Comparison of ENCODE assay signal across 29 cellular contexts in genomic region chr3:137514853-137515252, GRCh38.
DNase-seq lines count a peak whose midpoint lies in the region; ATAC-seq and TF ChIP-seq lines count a peak whose summit lies in the region.
"Had no signal": no experiment of that assay in that cellular context is flagged by ENCODE, and none has a peak within 500 bp of the region (broad histone marks: within the 10 kb centered on the region; RNA-seq: fewer than 3 reads in every experiment).

No MANE protein-coding gene starts in this region.

- peaks cover 0 to 5% (median 0%) of the 10 kb centered on the region in 5 donors for H3K27me3 Mint-ChIP-seq in naive thymus-derived CD4-positive, alpha-beta T cell
- no peaks in the 10 kb centered on the region for H3K27me3 Mint-ChIP-seq in activated CD4-positive, alpha-beta memory T cell treated with anti-CD3 and anti-CD28 coated beads for 36 hours
- H3K27me3 Mint-ChIP-seq: activated B cell treated with CpG ODN at 0.5 μM for 24 hours; CD4-positive, alpha-beta memory T cell; T-cell had no signal

- H3K4me3 Mint-ChIP-seq in naive thymus-derived CD4-positive, alpha-beta T cell = no peak overlapping the region
- no peak overlapping the region for H3K4me3 Mint-ChIP-seq in activated CD4-positive, alpha-beta memory T cell treated with anti-CD3 and anti-CD28 coated beads for 36 hours
- H3K4me3 Mint-ChIP-seq: activated B cell treated with CpG ODN at 0.5 μM for 24 hours; CD4-positive, alpha-beta memory T cell; nephron progenitor cell; T-cell had no signal

- peaks cover 0 to 10% (median 4%) of the 10 kb centered on the region in 11 donors for H3K9me3 Mint-ChIP-seq in naive thymus-derived CD4-positive, alpha-beta T cell
- no peaks in the 10 kb centered on the region for H3K9me3 Mint-ChIP-seq in activated CD4-positive, alpha-beta memory T cell treated with anti-CD3 and anti-CD28 coated beads for 36 hours
- H3K9me3 Mint-ChIP-seq: activated B cell treated with CpG ODN at 0.5 μM for 24 hours, nephron progenitor cell had no signal

- 0 out of 2 replicates have a peak, but pooled peaks have one; percentile 15 for TF ChIP-seq CTCF in WERI-Rb-1 (IDR thresholded peaks at IDR 0.05; ENCODE audit: low read depth, low read length)

- POLR2A ChIA-PET in naive thymus-derived CD4-positive, alpha-beta T cell (lab: Charles Lee) = no interaction called here
- POLR2A ChIA-PET in activated CD4-positive, alpha-beta memory T cell treated with anti-CD3 and anti-CD28 coated beads for 36 hours (lab: Charles Lee) = no interaction called here

- H3K27me3 ChIP-seq in WERI-Rb-1 (ENCODE audit: insufficient read depth, low read depth, severe bottlenecking) = no peaks in the 10 kb centered on the region
- H3K27me3 ChIP-seq in naive thymus-derived CD4-positive, alpha-beta T cell (ENCODE audit: control insufficient read depth in 2 of 2, insufficient read depth in 2 of 2, low read length in 2 of 2) = no peaks in the 10 kb centered on the region
- H3K27me3 ChIP-seq: ascending aorta, gastrocnemius medialis, SJCRH30, transverse colon had no signal

- H3K4me1 ChIP-seq in naive thymus-derived CD4-positive, alpha-beta T cell (ENCODE audit: control insufficient read depth in 2 of 2, insufficient read depth in 2 of 2, low read length in 2 of 2) = no peaks in the 10 kb centered on the region
- H3K4me1 ChIP-seq: ascending aorta, gastrocnemius medialis, transverse colon had no signal

- DNase-seq in DMS 273 (lab: John Stamatoyannopoulos, UW; ENCODE audit: unreplicated experiment) (peak; percentile 26), DMS 273 treated with DMSO at 0.1 percent for 48 hours (lab: John Stamatoyannopoulos, UW) (no peak), HuH-7 (ENCODE audit: low spot score) (peak; percentile 2), WERI-Rb-1 (no peak), AG08395 (ENCODE audit: low spot score) (no peak), NK-92 (lab: John Stamatoyannopoulos, UW; ENCODE audit: unreplicated experiment) (no peak)
- DNase-seq in naive thymus-derived CD4-positive, alpha-beta T cell = no peak
- DNase-seq in activated CD4-positive, alpha-beta memory T cell treated with anti-CD3 and anti-CD28 coated beads for 36 hours = no peak
- DNase-seq: 8988T; activated B cell treated with CpG ODN at 0.5 μM for 24 hours; activated gamma-delta T cell treated with Interleukin-2 at 50 U/mL for 16 hours; activated T-cell treated with anti-CD3 and anti-CD28 coated beads, Interleukin-2, amount 50 U/mL, for 48 hours; CD4-positive, alpha-beta memory T cell; gastrocnemius medialis; KBM-7; MG63; NCI-H1417 treated with DMSO at 0.1 percent for 48 hours; NCI-H2029 treated with DMSO at 0.1 percent for 48 hours; NCI-H226; NCI-H526 treated with DMSO at 0.1 percent for 48 hours; nephron progenitor cell; RPMI8226; stimulated activated CD4-positive, alpha-beta T cell treated with anti-CD3 and anti-CD28 coated beads, Interleukin-15, amount 100 ng/mL, for 24 hours; stimulated activated CD4-positive, alpha-beta T cell treated with anti-CD3 and anti-CD28 coated beads, Interleukin-4, amount 100 ng/mL, for 4 hours; T-cell; transverse colon had no signal

- H3K4me3 ChIP-seq in WERI-Rb-1 (ENCODE audit: low read depth, low read length) = no peak overlapping the region
- no peak overlapping the region for H3K4me3 ChIP-seq in naive thymus-derived CD4-positive, alpha-beta T cell (ENCODE audit: low read length)
- H3K4me3 ChIP-seq: ascending aorta, gastrocnemius medialis, lung, MG63, SJCRH30, transverse colon had no signal

- H3K36me3 ChIP-seq in WERI-Rb-1 = no peaks in the 10 kb centered on the region
- H3K36me3 ChIP-seq in naive thymus-derived CD4-positive, alpha-beta T cell (ENCODE audit: control insufficient read depth in 2 of 3, insufficient read depth in 3 of 3, low read length in 3 of 3) = no peaks in the 10 kb centered on the region
- H3K36me3 ChIP-seq: ascending aorta, gastrocnemius medialis, MG63, SJCRH30, transverse colon had no signal

- no peaks in the 10 kb centered on the region for H3K4me1 Mint-ChIP-seq in naive thymus-derived CD4-positive, alpha-beta T cell
- no peaks in the 10 kb centered on the region for H3K4me1 Mint-ChIP-seq in activated CD4-positive, alpha-beta memory T cell treated with anti-CD3 and anti-CD28 coated beads for 36 hours (ENCODE audit: low read depth)
- H3K4me1 Mint-ChIP-seq: activated B cell treated with CpG ODN at 0.5 μM for 24 hours; CD4-positive, alpha-beta memory T cell; nephron progenitor cell; T-cell had no signal

- H3K27ac Mint-ChIP-seq in naive thymus-derived CD4-positive, alpha-beta T cell = no peak overlapping the region
- no peak overlapping the region for H3K27ac Mint-ChIP-seq in activated CD4-positive, alpha-beta memory T cell treated with anti-CD3 and anti-CD28 coated beads for 36 hours
- H3K27ac Mint-ChIP-seq: activated B cell treated with CpG ODN at 0.5 μM for 24 hours; CD4-positive, alpha-beta memory T cell; nephron progenitor cell; T-cell had no signal

- no peaks in the 10 kb centered on the region for H3K9me3 ChIP-seq in WERI-Rb-1 (ENCODE audit: severe bottlenecking)
- H3K9me3 ChIP-seq in naive thymus-derived CD4-positive, alpha-beta T cell (ENCODE audit: control insufficient read depth in 2 of 3, low read length in 3 of 3) = no peaks in the 10 kb centered on the region
- H3K9me3 ChIP-seq: ascending aorta, gastrocnemius medialis, MG63, SJCRH30, transverse colon had no signal

- intact Hi-C loops in naive thymus-derived CD4-positive, alpha-beta T cell (cut with micrococcal nuclease) = no loop called here
- intact Hi-C loops in activated CD4-positive, alpha-beta memory T cell treated with anti-CD3 and anti-CD28 coated beads for 36 hours (cut with micrococcal nuclease) = no loop called here

- H3K27ac ChIP-seq in WERI-Rb-1 = no peak overlapping the region
- no peak overlapping the region for H3K27ac ChIP-seq in naive thymus-derived CD4-positive, alpha-beta T cell (ENCODE audit: low read depth, low read length)
- H3K27ac ChIP-seq: ascending aorta, gastrocnemius medialis, SJCRH30, transverse colon had no signal

- no peaks in the 10 kb centered on the region for H3K36me3 Mint-ChIP-seq in naive thymus-derived CD4-positive, alpha-beta T cell
- no peaks in the 10 kb centered on the region for H3K36me3 Mint-ChIP-seq in activated CD4-positive, alpha-beta memory T cell treated with anti-CD3 and anti-CD28 coated beads for 36 hours
- H3K36me3 Mint-ChIP-seq: CD4-positive, alpha-beta memory T cell; T-cell had no signal

- CTCF ChIA-PET in naive thymus-derived CD4-positive, alpha-beta T cell (lab: Charles Lee) = no interaction called here
- CTCF ChIA-PET in activated CD4-positive, alpha-beta memory T cell treated with anti-CD3 and anti-CD28 coated beads for 36 hours (lab: Charles Lee) = no interaction called here

- no peak for ATAC-seq in naive thymus-derived CD4-positive, alpha-beta T cell
- ATAC-seq: gastrocnemius medialis, T-cell had no signal

Comparison
In these comparisons a context has a peak if more than half of its experiments do, and no peak if none do; other contexts are left out.
1. DNase-seq: peak in DMS 273 (single experiment) and HuH-7 (single experiment); none in DMS 273 treated with DMSO at 0.1 percent for 48 hours (single experiment), WERI-Rb-1 (single experiment), AG08395 (single experiment), NK-92 (single experiment), naive thymus-derived CD4-positive, alpha-beta T cell (0 of 9) and activated CD4-positive, alpha-beta memory T cell treated with anti-CD3 and anti-CD28 coated beads for 36 hours (single experiment).